Comparison of ENCODE assay signal across 7 cellular contexts in genomic region chr2:43637030-43637803, GRCh38. TPM values are rescaled to one million over a fixed set of nuclear protein-coding genes. Genes with fewer than 3 reads are reported as not detected.
A peak's percentile ranks its signal among the peaks of the same experiment; 100 is the strongest.
DNase-seq lines count a peak whose midpoint lies in the region; ATAC-seq and TF ChIP-seq lines count a peak whose summit lies in the region.

TSS of gene PLEKHH2 (plus strand) at chr2:43637260. CDS start at chr2:43644674, 7,414 bp downstream.

- peak within 1 kb of the TSS; percentile 69 to 78 for H3K4me3 ChIP-seq in cardiac fibroblast (replicated peaks in 1 of 2; ENCODE audit: low read depth in 2 of 2, low read length in 2 of 2)
- H3K4me3 ChIP-seq in skin epidermis = peak within 1 kb of the TSS; percentile 59 to 93 (median 72)

- CTCF ChIA-PET in WTC11 (lab: Charles Lee) = interaction anchor here (0.5 to 2.1 kb wide), 8 partner anchors 21 to 161 kb away, joined by 3 to 9 read pairs (median 3); partner anchors contain the start of gene DYNC2LI1

- peaks cover 20% of the 10 kb centered on the region for H3K4me1 Mint-ChIP-seq in WTC11

- H3K4me3 Mint-ChIP-seq in WTC11 = peak within 1 kb of the TSS; percentile 80

- 0 out of 2 replicates have a peak within 1 kb of the TSS, but pooled peaks have one; percentile 44 for H3K27ac Mint-ChIP-seq in WTC11

- TF ChIP-seq CTCF in WTC11 (IDR thresholded peaks at IDR 0.05) (no peak), cardiac fibroblast (IDR thresholded peaks at IDR 0.05; ENCODE audit: low read depth, low read length) (no peak)

- H3K27me3 Mint-ChIP-seq in WTC11 (ENCODE audit: low read depth) = peaks cover 23% of the 10 kb centered on the region

- DNase-seq in NCI-H2107 treated with DMSO at 0.1 percent for 48 hours (lab: John Stamatoyannopoulos, UW; ENCODE audit: unreplicated experiment) (peak; percentile 20), WTC11 (ENCODE audit: low spot score) (peak; percentile 95), cardiac fibroblast (ENCODE audit: low read depth in 2 of 2) (peak; percentile 89), iPS-NIHi7 (ENCODE audit: extremely low spot score) (peak; percentile 99)

- peaks cover 4% of the 10 kb centered on the region; the same call in 1 of the 2 replicates for H3K36me3 Mint-ChIP-seq in WTC11

- ATAC-seq in GM18517 (IDR thresholded peaks at IDR 0.05; ENCODE audit: unreplicated experiment) (peak; percentile 71), HG03025 (IDR thresholded peaks at IDR 0.05; ENCODE audit: low FRiP score, unreplicated experiment) (peak; percentile 96), WTC11 (peak; percentile 99)

- peaks cover 5% of the 10 kb centered on the region for H3K9me3 Mint-ChIP-seq in WTC11

- POLR2A ChIA-PET in WTC11 (lab: Charles Lee) = interaction anchor here (0.6 kb wide), 1 partner anchor 19 kb away, joined by 3 read pairs; no protein-coding TSS in a partner anchor

- peak within 1 kb of the TSS in 19 of 21 experiments; percentile 17 to 94 (median 68) for H3K27ac ChIP-seq in skin epidermis

TF ChIP-seq in WTC11, 78 proteins besides CTCF, POLR2A, EP300 and RAD21:
- peak; percentile 16; the same call in 1 of the 2 replicates for TF ChIP-seq ZNF263 (CRISPR knock-in tag; IDR thresholded peaks at IDR 0.05; ENCODE audit: low read depth)
- no peak for TF ChIP-seq IRF2 (CRISPR knock-in tag; IDR thresholded peaks at IDR 0.05; ENCODE audit: borderline replicate concordance, low read depth)
- TF ChIP-seq FOXP1 (CRISPR knock-in tag; IDR thresholded peaks at IDR 0.05; ENCODE audit: borderline replicate concordance) = peak; percentile 29; the same call in 1 of the 2 replicates
- peak; percentile 35 for TF ChIP-seq ZNF423 (CRISPR knock-in tag; IDR thresholded peaks at IDR 0.05)
- TF ChIP-seq NFYB (CRISPR knock-in tag; conservative IDR thresholded peaks at IDR 0.05; ENCODE audit: low read depth) = peak; percentile 96
- no peak for TF ChIP-seq PRRX2 (CRISPR knock-in tag; IDR thresholded peaks at IDR 0.05)
- TF ChIP-seq SP1 (CRISPR knock-in tag; conservative IDR thresholded peaks at IDR 0.05) = peak; percentile 98
- peak; percentile 69; the same call in 1 of the 2 replicates for TF ChIP-seq HMGXB4 (CRISPR knock-in tag; IDR thresholded peaks at IDR 0.05)
TF ChIP-seq in WTC11: peak in this region for 6.

RNA-seq across cellular contexts. Expression of gene PLEKHH2, which starts in this region (rescaled TPM):
- 5.8 to 7.1 TPM (median 7.0 TPM) in 3 replicates for total RNA-seq in WTC11 (2021)

Comparison
In these comparisons a context has a peak if more than half of its experiments do, and no peak if none do; other contexts are left out.
1. Peak in every context shown above with its lines: DNase-seq, ATAC-seq, H3K4me3 ChIP-seq and H3K27ac ChIP-seq.
2. DNase-seq: peak in every context shown above with its lines; median percentile 99 in iPS-NIHi7; 95 in WTC11; 89 in cardiac fibroblast; 20 in NCI-H2107 treated with DMSO at 0.1 percent for 48 hours.